8 cellular contexts compared by ENCODE assay signal in genomic region chr18:3451989-3452749, GRCh38. TPM values are rescaled to one million over a fixed set of nuclear protein-coding genes. Genes with fewer than 3 reads are reported as not detected.
DNase-seq lines count a peak whose midpoint lies in the region; ATAC-seq and TF ChIP-seq lines count a peak whose summit lies in the region.

No MANE protein-coding gene starts in this region.

- peak overlapping the region; percentile 84 for H3K4me2 ChIP-seq in PC-9
- no peak overlapping the region for H3K4me2 ChIP-seq in MM.1S (ENCODE audit: low read depth, low read length)

- DNase-seq in Daoy (ENCODE audit: low read depth) (peak; percentile 49), PC-9 (peak in 1 of 2 experiments; percentile 48), heart right ventricle (peak; percentile 47 to 59), HuH-7 (ENCODE audit: low spot score) (no peak), DMS153 treated with DMSO at 0.1 percent for 48 hours (lab: John Stamatoyannopoulos, UW; ENCODE audit: unreplicated experiment) (no peak), MM.1S (no peak)

- H3K9me3 ChIP-seq in PC-9 (ENCODE audit: insufficient read depth, low read depth): no peaks in the 10 kb centered on the region
- H3K9me3 ChIP-seq in heart right ventricle: no peaks in the 10 kb centered on the region
- H3K9me3 ChIP-seq in MM.1S (replicated peaks; ENCODE audit: insufficient read depth, low read length): no peaks in the 10 kb centered on the region

- H3K9ac ChIP-seq in rectal smooth muscle tissue (ENCODE audit: low read length) (peak overlapping the region; percentile 100), MM.1S (ENCODE audit: low read length) (no peak overlapping the region)

- no peaks in the 10 kb centered on the region for H3K9me3 Mint-ChIP-seq in activated naive CD8-positive, alpha-beta T cell (ENCODE audit: low read depth)

- no peaks in the 10 kb centered on the region for H3K9me2 ChIP-seq in PC-9 (ENCODE audit: insufficient read depth)
- no peaks in the 10 kb centered on the region for H3K9me2 ChIP-seq in MM.1S (replicated peaks; ENCODE audit: insufficient read depth, low read length)

- H3K4me1 ChIP-seq in PC-9 (replicated peaks; ENCODE audit: insufficient read depth) (peaks cover 38% of the 10 kb centered on the region), heart right ventricle (peaks cover 3 to 47% (median 28%) of the 10 kb centered on the region in 9 donors), rectal smooth muscle tissue (ENCODE audit: control insufficient read depth, insufficient read depth, low read length) (peaks cover 20% of the 10 kb centered on the region), MM.1S (ENCODE audit: low read length) (peaks cover 7% of the 10 kb centered on the region; the same call in 1 of the 2 replicates)

- no peaks in the 10 kb centered on the region; the same call in 1 of the 2 replicates for H3K27me3 ChIP-seq in PC-9 (ENCODE audit: insufficient read depth, low read depth)
- H3K27me3 ChIP-seq in heart right ventricle: no peaks in the 10 kb centered on the region
- H3K27me3 ChIP-seq in rectal smooth muscle tissue (ENCODE audit: control insufficient read depth, insufficient read depth, low read length): no peaks in the 10 kb centered on the region
- peaks cover 65% of the 10 kb centered on the region for H3K27me3 ChIP-seq in MM.1S (replicated peaks; ENCODE audit: insufficient read depth, low read length)

- H3K79me2 ChIP-seq in PC-9 (ENCODE audit: low read depth) (peaks cover 84% of the 10 kb centered on the region), MM.1S (ENCODE audit: low read length) (no peaks in the 10 kb centered on the region)

- peak in 4 of 8 donors; percentile 3 to 26 (median 12) for ATAC-seq in heart right ventricle

- H3K4me3 Mint-ChIP-seq in activated naive CD8-positive, alpha-beta T cell: peak overlapping the region; percentile 94

- peak overlapping the region; percentile 100 for H3K27ac Mint-ChIP-seq in activated naive CD8-positive, alpha-beta T cell

- intact Hi-C loops in PC-9 (cut with micrococcal nuclease; ENCODE audit: unreplicated experiment) (loop anchor here (5.0 kb wide), 1 partner anchor 320 kb away; no protein-coding TSS in a partner anchor), heart right ventricle (cut with DNase I) (loop anchor here in 9 of 10 donors (2.0 to 10.0 kb wide), 11 partner anchors 63 to 215 kb away; partner anchors contain the start of gene MYL12B (in 2 of the 9))

- CTCF ChIA-PET in PC-9 (lab: Charles Lee): interaction anchor here (0.7 kb wide), 1 partner anchor 143 kb away, joined by 3 read pairs; no protein-coding TSS in a partner anchor

- TF ChIP-seq CTCF in PC-9 (conservative IDR thresholded peaks at IDR 0.05): no peak
- peak in 3 of 9 donors; percentile 18 to 37 (median 22) for TF ChIP-seq CTCF in heart right ventricle (IDR thresholded peaks at IDR 0.05)
- TF ChIP-seq CTCF in MM.1S (IDR thresholded peaks at IDR 0.05; ENCODE audit: low read length): no peak

- peaks cover 58% of the 10 kb centered on the region for H3K4me1 Mint-ChIP-seq in activated naive CD8-positive, alpha-beta T cell (ENCODE audit: low read depth)

- peak overlapping the region; percentile 96 for H3K27ac ChIP-seq in PC-9
- peak overlapping the region; percentile 87 to 100 (median 97) for H3K27ac ChIP-seq in heart right ventricle
- peak overlapping the region; percentile 99 for H3K27ac ChIP-seq in rectal smooth muscle tissue (ENCODE audit: low read depth, low read length)
- H3K27ac ChIP-seq in MM.1S (ENCODE audit: low read length): no peak overlapping the region

- H3K4me3 ChIP-seq in PC-9 (peak overlapping the region; percentile 83), heart right ventricle (peak overlapping the region; percentile 62 to 97 (median 81)), rectal smooth muscle tissue (ENCODE audit: low read length) (peak overlapping the region; percentile 97), MM.1S (ENCODE audit: low read length) (no peak overlapping the region; the same call in 1 of the 2 replicates)

- peaks cover 6% of the 10 kb centered on the region for H3K36me3 Mint-ChIP-seq in activated naive CD8-positive, alpha-beta T cell

- WGBS in heart right ventricle, 2 donors: 2 to 3% methylated on average over 53 of the region's 53 CpGs

- peaks cover 33% of the 10 kb centered on the region for H4K20me1 ChIP-seq in PC-9 (ENCODE audit: insufficient read depth)
- no peaks in the 10 kb centered on the region for H4K20me1 ChIP-seq in MM.1S (ENCODE audit: insufficient read depth, low read length)

- H3F3A ChIP-seq in PC-9 (ENCODE audit: insufficient read depth, low read depth) (peaks cover 74% of the 10 kb centered on the region), MM.1S (ENCODE audit: insufficient read depth, low read length) (peaks cover 31% of the 10 kb centered on the region)

- POLR2A ChIA-PET in PC-9 (lab: Charles Lee; ENCODE audit: unreplicated experiment): interaction anchor here (0.6 to 0.9 kb wide), 8 partner anchors 67 to 247 kb away, joined by 3 to 8 read pairs (median 4); no protein-coding TSS in a partner anchor

- no TSS peak for BruUV-seq in PC-9 (replicated peaks; lab: Mats Ljungman, UMichigan)

- H2AFZ ChIP-seq in PC-9: no peak overlapping the region
- no peak overlapping the region for H2AFZ ChIP-seq in MM.1S (ENCODE audit: low read length)

- no peaks in the 10 kb centered on the region for H3K27me3 Mint-ChIP-seq in activated naive CD8-positive, alpha-beta T cell

- H3K36me3 ChIP-seq in PC-9 (ENCODE audit: low read depth) (peaks cover 28% of the 10 kb centered on the region), heart right ventricle (peaks cover 0 to 12% (median 7%) of the 10 kb centered on the region in 9 donors), rectal smooth muscle tissue (ENCODE audit: control insufficient read depth, insufficient read depth, low read length) (no peaks in the 10 kb centered on the region), MM.1S (replicated peaks; ENCODE audit: insufficient read depth, low read length) (no peaks in the 10 kb centered on the region)

RNA-seq across cellular contexts. Expression of gene TGIF1, which starts 2.2 kb away (rescaled TPM):
- total RNA-seq in Daoy (2014; rRNA removed; shearing (Covaris generic)): 48.0 and 83.6 TPM in 2 replicates
- 188 and 203 TPM in 2 replicates for total RNA-seq in PC-9 (2021)
- total RNA-seq in heart right ventricle: 10 to 100 TPM in 3 of 10 donors, 1 to 10 TPM in 7; 4.9 to 22.2 (median 7.9) TPM
- polyA plus RNA-seq in heart right ventricle: 10 to 100 TPM; 19.8 to 29.0 TPM

Comparison
In these comparisons a context has a peak if more than half of its experiments do, and no peak if none do; other contexts are left out.
1. DNase-seq: peak in Daoy (single experiment) and heart right ventricle (2 of 2); none in HuH-7 (single experiment), DMS153 treated with DMSO at 0.1 percent for 48 hours (single experiment) and MM.1S (single experiment).